In genomic region chr1:155294520-155295182, GRCh38 we compare ENCODE assay signal across 16 cellular contexts. TPM values are rescaled to one million over a fixed set of nuclear protein-coding genes. Genes with fewer than 3 reads are reported as not detected.
A peak's percentile ranks its signal among the peaks of the same experiment; 100 is the strongest.
DNase-seq lines count a peak whose midpoint lies in the region; ATAC-seq and TF ChIP-seq lines count a peak whose summit lies in the region.
"Had no signal": no experiment of that assay in that cellular context is flagged by ENCODE, and none has a peak within 500 bp of the region (broad histone marks: within the 10 kb centered on the region; RNA-seq: fewer than 3 reads in every experiment).

No MANE protein-coding gene starts in this region.

- H3K9me3 Mint-ChIP-seq in endothelial cell (ENCODE audit: unreplicated experiment): no peaks in the 10 kb centered on the region

- H3K27ac ChIP-seq in thoracic aorta: no peak overlapping the region

- peak; percentile 17 for ATAC-seq in Right ventricle myocardium inferior
- peak; percentile 7 for ATAC-seq in mucosa of descending colon
- ATAC-seq in thoracic aorta (ENCODE audit: insufficient number of reproducible peaks, low FRiP score, low read depth): no peak
- no peak for ATAC-seq in GM19452 (IDR thresholded peaks at IDR 0.05; ENCODE audit: unreplicated experiment)

- H3K36me3 Mint-ChIP-seq in endothelial cell (ENCODE audit: low read depth, unreplicated experiment): no peaks in the 10 kb centered on the region

- peak overlapping the region; percentile 31 for H3K27ac Mint-ChIP-seq in endothelial cell (ENCODE audit: unreplicated experiment)

- no peak for DNase-seq in Right ventricle myocardium inferior (ENCODE audit: missing footprints)
- no peak for DNase-seq in cardiac septum (ENCODE audit: low spot score)
- no peak for DNase-seq in endothelial cell (ENCODE audit: low spot score)
- no peak for DNase-seq in mucosa of descending colon
- no peak for DNase-seq in thoracic aorta (ENCODE audit: low spot score)
- DNase-seq in NCI-H524 (lab: John Stamatoyannopoulos, UW): no peak
- no peak for DNase-seq in islet precursor cell
- DNase-seq: effector memory CD4-positive, alpha-beta T cell; kidney; NCI-H1048; NCI-H2171 treated with DMSO at 0.1 percent for 48 hours; stimulated activated CD4-positive, alpha-beta T cell treated with anti-CD3 and anti-CD28 coated beads, Interleukin-4, amount 100 ng/mL, for 24 hours had no signal

- intact Hi-C loops in Right ventricle myocardium inferior (cut with DNase I) (no loop called here), cardiac septum (cut with DNase I) (no loop called here), mucosa of descending colon (cut with DNase I, micrococcal nuclease) (no loop called here)

- peak overlapping the region; percentile 87 for H3K4me3 Mint-ChIP-seq in endothelial cell (ENCODE audit: unreplicated experiment)

- H3K4me1 Mint-ChIP-seq in endothelial cell (ENCODE audit: unreplicated experiment): peaks cover 4% of the 10 kb centered on the region

- TF ChIP-seq CTCF in endothelial cell (IDR thresholded peaks at IDR 0.05; ENCODE audit: unreplicated experiment) (no peak), mucosa of descending colon (IDR thresholded peaks at IDR 0.05) (no peak), thoracic aorta (IDR thresholded peaks at IDR 0.05) (no peak)

- H3K27me3 Mint-ChIP-seq in endothelial cell (ENCODE audit: unreplicated experiment): peaks cover 18% of the 10 kb centered on the region

- H3K4me1 ChIP-seq in mucosa of descending colon (ENCODE audit: low read depth): peaks cover 6% of the 10 kb centered on the region
- peaks cover 5 to 8% of the 10 kb centered on the region in 2 donors for H3K4me1 ChIP-seq in thoracic aorta (ENCODE audit: control insufficient read depth in 1 of 2, low read depth in 2 of 2)

- H3K36me3 ChIP-seq in mucosa of descending colon (ENCODE audit: low read depth) (no peaks in the 10 kb centered on the region), thoracic aorta (no peaks in the 10 kb centered on the region)

- H3K9me3 ChIP-seq in mucosa of descending colon: no peaks in the 10 kb centered on the region
- no peaks in the 10 kb centered on the region for H3K9me3 ChIP-seq in thoracic aorta

- H3K27me3 ChIP-seq in thoracic aorta (replicated peaks; ENCODE audit: insufficient read depth): peaks cover 7% of the 10 kb centered on the region

- no peak overlapping the region for H3K4me3 ChIP-seq in mucosa of descending colon
- H3K4me3 ChIP-seq in thoracic aorta: peak overlapping the region; percentile 45

RNA-seq across cellular contexts. Expression of gene PKLR, which starts 6.6 kb away (rescaled TPM):
- not detected for total RNA-seq in Right ventricle myocardium inferior
- total RNA-seq in cardiac septum: not detected
- not detected for total RNA-seq in endothelial cell (ENCODE audit: unreplicated experiment)
- total RNA-seq in mucosa of descending colon: 1 to 10 TPM in 2 of 3 donors, under 1 TPM in 1; 0.63 to 2.0 (median 1.5) TPM
- not detected for total RNA-seq in thoracic aorta
- total RNA-seq: activated CD8-positive, alpha-beta memory T cell treated with anti-CD3 and anti-CD28 coated beads for 36 hours; frontal cortex; HT1080 had no signal

RNA-seq across cellular contexts. Expression of gene FDPS, which starts 14.0 kb away (rescaled TPM):
- total RNA-seq in Right ventricle myocardium inferior (80.0 TPM), cardiac septum (83.1 TPM), endothelial cell (ENCODE audit: unreplicated experiment) (540 TPM), mucosa of descending colon (100 to 1,000 TPM; 130 to 244 (median 222) TPM), thoracic aorta (10 to 100 TPM; 57.8 to 68.2 TPM)

RNA-seq across cellular contexts. Expression of gene HCN3, which starts 17.4 kb away (rescaled TPM):
- 1.8 TPM for total RNA-seq in Right ventricle myocardium inferior
- total RNA-seq in cardiac septum: 2.2 TPM
- total RNA-seq in endothelial cell (ENCODE audit: unreplicated experiment): 7.3 TPM
- total RNA-seq in mucosa of descending colon: 10 to 100 TPM; 10.3 to 15.6 (median 10.8) TPM
- total RNA-seq in thoracic aorta: 1 to 10 TPM in 1 of 2 donors, under 1 TPM in 1; 0.92 to 1.9 TPM

RNA-seq across cellular contexts. Expression of gene CLK2, which starts 21.3 kb away (rescaled TPM):
- total RNA-seq in Right ventricle myocardium inferior (20.9 TPM), cardiac septum (24.7 TPM), endothelial cell (ENCODE audit: unreplicated experiment) (62.8 TPM), mucosa of descending colon (10 to 100 TPM; 43.7 to 51.7 (median 47.8) TPM), thoracic aorta (10 to 100 TPM; 26.9 to 50.7 TPM)

RNA-seq across cellular contexts. Expression of gene RUSC1, which starts 26.0 kb away (rescaled TPM):
- total RNA-seq in Right ventricle myocardium inferior: 24.3 TPM
- total RNA-seq in cardiac septum: 18.1 TPM
- total RNA-seq in endothelial cell (ENCODE audit: unreplicated experiment): 67.1 TPM
- 10 to 100 TPM; 58.9 to 79.4 (median 60.6) TPM for total RNA-seq in mucosa of descending colon
- total RNA-seq in thoracic aorta: 10 to 100 TPM; 38.7 to 61.3 TPM

Comparison
In these comparisons a context has a peak if more than half of its experiments do, and no peak if none do; other contexts are left out.
1. ATAC-seq: peak in Right ventricle myocardium inferior (single experiment) and mucosa of descending colon (single experiment); none in thoracic aorta (single experiment) and GM19452 (single experiment).